Comparison of ENCODE assay signal across 1 cellular context in genomic region chr2:195468771-195469170, GRCh38.
TF ChIP-seq lines count a peak whose summit lies in the region.

No MANE protein-coding gene starts in this region.

TF ChIP-seq in GM12878, 131 proteins besides CTCF, POLR2A, EP300 and RAD21 (continued from another document):
- TF ChIP-seq ZBTB11 (CRISPR knock-in tag; IDR thresholded peaks at IDR 0.05) (no peak), BHLHE40 (IDR thresholded peaks at IDR 0.05; ENCODE audit: borderline replicate concordance in 1 of 2, low read depth in 2 of 2, low read length in 1 of 2) (peak in 1 of 2 experiments; percentile 29; a peak in 1 of 4 replicates), ZNF217 (IDR thresholded peaks at IDR 0.05) (no peak), MXI1 (IDR thresholded peaks at IDR 0.05; ENCODE audit: low read depth, low read length) (no peak), IKZF1 (conservative IDR thresholded peaks at IDR 0.05) (0 out of 2 replicates have a peak, but pooled peaks have one; percentile 16), MLLT1 (IDR thresholded peaks at IDR 0.05) (peak; percentile 82), IKZF2 (IDR thresholded peaks at IDR 0.05) (peak; percentile 60 to 72; a peak in 3 of 4 replicates), NFIC (IDR thresholded peaks at IDR 0.05; ENCODE audit: low read depth, low read length) (peak; percentile 24; the same call in 1 of the 2 replicates)
